ENCODE assay signal across 10 cellular contexts in the genomic region with DNA sequence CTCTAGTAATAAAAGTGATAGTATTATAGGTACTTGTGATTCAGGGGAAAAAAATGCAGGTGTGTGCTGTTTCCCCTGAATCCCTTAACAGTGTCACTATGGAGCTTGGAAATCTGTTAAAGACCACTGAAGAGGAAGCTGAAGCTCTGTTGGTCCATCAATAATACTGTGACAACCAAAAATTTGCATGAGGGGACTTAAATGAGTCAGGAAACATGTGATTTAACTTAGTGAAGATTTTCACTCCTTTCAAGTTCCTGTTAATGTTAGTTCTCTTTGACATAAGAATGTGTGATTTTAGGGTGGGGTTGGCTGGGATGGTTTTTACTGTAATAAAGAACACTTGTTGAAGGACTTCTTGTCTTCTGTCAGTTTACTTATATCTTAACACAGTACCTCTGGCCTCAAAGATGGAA. TPM values are rescaled to one million over a fixed set of nuclear protein-coding genes. Genes with fewer than 3 reads are reported as not detected.
DNase-seq lines count a peak whose midpoint lies in the region; ATAC-seq, FAIRE-seq and TF ChIP-seq lines count a peak whose summit lies in the region.
"Had no signal": no experiment of that assay in that cellular context is flagged by ENCODE, and none has a peak within 500 bp of the region (broad histone marks: within the 10 kb centered on the region; RNA-seq: fewer than 3 reads in every experiment).

No MANE protein-coding gene starts in this region.

- peak; percentile 44 for DNase-seq in GM10248 (ENCODE audit: extremely low spot score)
- DNase-seq in activated naive CD8-positive, alpha-beta T cell treated with anti-CD3 and anti-CD28 coated beads for 36 hours: no peak
- no peak for DNase-seq in HTR-8/SVneo (ENCODE audit: insufficient read length, low spot score)
- DNase-seq in activated gamma-delta T cell treated with Interleukin-2 at 50 U/mL for 16 hours: no peak
- no peak for DNase-seq in effector CD4-positive, alpha-beta T cell
- DNase-seq: DND-41, IMR-90 had no signal

- H3K36me3 Mint-ChIP-seq in activated naive CD8-positive, alpha-beta T cell treated with anti-CD3 and anti-CD28 coated beads for 36 hours: peaks cover 38% of the 10 kb centered on the region

- CTCF ChIA-PET in GM10248 (lab: Yijun Ruan, JAX): interaction anchor here (0.9 to 5.4 kb wide), 7 partner anchors 10 to 1008 kb away, joined by 3 to 114 read pairs (median 7); no protein-coding TSS in a partner anchor

- peak overlapping the region; percentile 85 for H3K27ac Mint-ChIP-seq in activated naive CD8-positive, alpha-beta T cell treated with anti-CD3 and anti-CD28 coated beads for 36 hours

- no peaks in the 10 kb centered on the region for H3K27me3 Mint-ChIP-seq in activated naive CD8-positive, alpha-beta T cell treated with anti-CD3 and anti-CD28 coated beads for 36 hours

- no peak for TF ChIP-seq CTCF in GM10248 (IDR thresholded peaks at IDR 0.05; ENCODE audit: control extremely low read depth, extremely low read depth, low read depth, missing control alignments)

- H3K4me3 Mint-ChIP-seq in activated naive CD8-positive, alpha-beta T cell treated with anti-CD3 and anti-CD28 coated beads for 36 hours: peak overlapping the region; percentile 9

- H3K4me1 Mint-ChIP-seq in activated naive CD8-positive, alpha-beta T cell treated with anti-CD3 and anti-CD28 coated beads for 36 hours: peaks cover 62% of the 10 kb centered on the region

- FAIRE-seq in HTR-8/SVneo (lab: Jason Lieb, UNC): no peak

- POLR2A ChIA-PET in GM10248 (lab: Yijun Ruan, JAX): interaction anchor here (1.0 kb wide), 1 partner anchor 117 kb away, joined by 3 read pairs; no protein-coding TSS in a partner anchor

- ATAC-seq in GM19372 (IDR thresholded peaks at IDR 0.05; ENCODE audit: low read depth, unreplicated experiment) (peak; percentile 51), HG03175 (IDR thresholded peaks at IDR 0.05; ENCODE audit: unreplicated experiment) (peak; percentile 74), HG03097 (IDR thresholded peaks at IDR 0.05; ENCODE audit: low FRiP score, unreplicated experiment) (no peak)

- H3K9me3 Mint-ChIP-seq in activated naive CD8-positive, alpha-beta T cell treated with anti-CD3 and anti-CD28 coated beads for 36 hours: peaks cover 23% of the 10 kb centered on the region

RNA-seq across cellular contexts. Expression of gene VANGL2, which starts 32.0 kb away (rescaled TPM):
- under 1 TPM; 0.24 to 0.31 TPM for total RNA-seq in activated naive CD8-positive, alpha-beta T cell treated with anti-CD3 and anti-CD28 coated beads for 36 hours
